In genomic region chr1:168585191-168585590, GRCh38 we compare ENCODE assay signal across 16 cellular contexts. TPM values are rescaled to one million over a fixed set of nuclear protein-coding genes. Genes with fewer than 3 reads are reported as not detected.
DNase-seq lines count a peak whose midpoint lies in the region; ATAC-seq and TF ChIP-seq lines count a peak whose summit lies in the region.
"Had no signal": no experiment of that assay in that cellular context is flagged by ENCODE, and none has a peak within 500 bp of the region (broad histone marks: within the 10 kb centered on the region; RNA-seq: fewer than 3 reads in every experiment).

No MANE protein-coding gene starts in this region.

- in situ Hi-C loops in gastrocnemius medialis (cut with MboI; ENCODE audit: low sequenced_read_pairs in 4 of 4) = loop anchor here in 2 of 4 donors (10.0 kb wide), 2 partner anchors 150 to 250 kb away; no protein-coding TSS in a partner anchor

- peaks cover 0 to 7% of the 10 kb centered on the region in 2 donors for H3K4me1 ChIP-seq in gastrocnemius medialis

- TF ChIP-seq POLR2A in gastrocnemius medialis (IDR thresholded peaks at IDR 0.05) = no peak

- H3K27ac Mint-ChIP-seq in natural killer cell treated with Interleukin-12 subunit alpha and Interleukin-12 subunit beta and Interleukin-15 and Interleukin-18, amount 100 ng/mL, for 72 hours = no peak overlapping the region
- H3K27ac Mint-ChIP-seq: activated T-helper 2 cell treated with anti-CD3 and anti-CD28 coated beads, Interferon-gamma antibody, Interleukin-2, Interleukin-4, amounts not matched to agents 10 μg/mL and 5 μg/mL and 100 μg/mL, durations not matched to agents 14 hours and 24 hours and 36 hours; T-cell had no signal

- peak; percentile 58 to 84 for ATAC-seq in gastrocnemius medialis
- ATAC-seq in natural killer cell treated with Interleukin-12 subunit alpha and Interleukin-12 subunit beta and Interleukin-15 and Interleukin-18, amount 100 ng/mL, for 72 hours = no peak
- ATAC-seq: esophagus mucosa, T-cell had no signal

- H3K27me3 ChIP-seq in gastrocnemius medialis = no peaks in the 10 kb centered on the region

- no peaks in the 10 kb centered on the region for H3K36me3 ChIP-seq in gastrocnemius medialis

- H3K4me3 ChIP-seq in gastrocnemius medialis = no peak overlapping the region

- H3K36me3 Mint-ChIP-seq in natural killer cell treated with Interleukin-12 subunit alpha and Interleukin-12 subunit beta and Interleukin-15 and Interleukin-18, amount 100 ng/mL, for 72 hours = peaks cover 5% of the 10 kb centered on the region
- H3K36me3 Mint-ChIP-seq: T-cell had no signal

- TF ChIP-seq CTCF in gastrocnemius medialis (IDR thresholded peaks at IDR 0.05 in 4 of 5, conservative IDR thresholded peaks at IDR 0.05 in 1 of 5) (no peak), GM10266 (IDR thresholded peaks at IDR 0.05; ENCODE audit: control insufficient read depth, insufficient read depth, low read depth, missing control alignments) (no peak)

- peaks cover 3% of the 10 kb centered on the region for H3K9me3 Mint-ChIP-seq in natural killer cell treated with Interleukin-12 subunit alpha and Interleukin-12 subunit beta and Interleukin-15 and Interleukin-18, amount 100 ng/mL, for 72 hours
- H3K9me3 Mint-ChIP-seq: central memory CD8-positive, alpha-beta T cell had no signal

- no peaks in the 10 kb centered on the region for H3K9me3 ChIP-seq in gastrocnemius medialis

- intact Hi-C loops in gastrocnemius medialis (cut with DNase I; ENCODE audit: low total_unique reads) = no loop called here

- peak; percentile 34 for DNase-seq in Daoy (ENCODE audit: low read depth)
- peak; percentile 68 for DNase-seq in RPMI7951 (ENCODE audit: low read depth)
- peak; percentile 26 for DNase-seq in dedifferentiated amniotic fluid mesenchymal stem cell (ENCODE audit: extremely low spot score)
- no peak for DNase-seq in gastrocnemius medialis
- DNase-seq in activated CD4-positive, alpha-beta T cell treated with anti-CD3 and anti-CD28 coated beads for 4 hours = no peak
- no peak for DNase-seq in natural killer cell treated with Interleukin-12 subunit alpha and Interleukin-12 subunit beta and Interleukin-15 and Interleukin-18, amount 100 ng/mL, for 72 hours (ENCODE audit: low spot score)
- DNase-seq in GM10266 (ENCODE audit: extremely low spot score) = no peak
- DNase-seq: Karpas-422; NCI-H2081 treated with DMSO at 0.1 percent for 48 hours; stimulated activated CD4-positive, alpha-beta T cell treated with anti-CD3 and anti-CD28 coated beads, Interleukin-4, amount 100 ng/mL, for 1 hour; stimulated activated naive CD4-positive, alpha-beta T cell treated with Interleukin-2 at 50 U/mL for 16 hours; T-cell had no signal

- no peaks in the 10 kb centered on the region for H3K27me3 Mint-ChIP-seq in natural killer cell treated with Interleukin-12 subunit alpha and Interleukin-12 subunit beta and Interleukin-15 and Interleukin-18, amount 100 ng/mL, for 72 hours
- H3K27me3 Mint-ChIP-seq: central memory CD8-positive, alpha-beta T cell; T-cell had no signal

- H3K4me3 Mint-ChIP-seq in natural killer cell treated with Interleukin-12 subunit alpha and Interleukin-12 subunit beta and Interleukin-15 and Interleukin-18, amount 100 ng/mL, for 72 hours = no peak overlapping the region
- H3K4me3 Mint-ChIP-seq: central memory CD8-positive, alpha-beta T cell; T-cell had no signal

- peaks cover 11% of the 10 kb centered on the region in 2 donors for H3K4me1 Mint-ChIP-seq in natural killer cell treated with Interleukin-12 subunit alpha and Interleukin-12 subunit beta and Interleukin-15 and Interleukin-18, amount 100 ng/mL, for 72 hours (ENCODE audit: low read depth in 2 of 2)
- H3K4me1 Mint-ChIP-seq: central memory CD8-positive, alpha-beta T cell; T-cell had no signal

- no peak overlapping the region for H3K27ac ChIP-seq in gastrocnemius medialis

RNA-seq across cellular contexts. Expression of gene XCL1, which starts 8.8 kb away (rescaled TPM):
- total RNA-seq in Daoy (2014; rRNA removed; shearing (Covaris generic)) = not detected in 2 replicates
- total RNA-seq in RPMI7951 (2014; rRNA removed; shearing (Covaris generic)) = not detected in 2 replicates
- total RNA-seq in gastrocnemius medialis = not detected
- total RNA-seq in natural killer cell treated with Interleukin-12 subunit alpha and Interleukin-12 subunit beta and Interleukin-15 and Interleukin-18, amount 100 ng/mL, for 72 hours = 1 to 10 TPM; 4.1 to 4.4 TPM
- total RNA-seq: esophagus mucosa, pulmonary artery endothelial cell had no signal

RNA-seq across cellular contexts. Expression of gene XCL2, which starts 41.4 kb away (rescaled TPM):
- not detected in 2 replicates for total RNA-seq in Daoy (2014; rRNA removed; shearing (Covaris generic))
- not detected in 2 replicates for total RNA-seq in RPMI7951 (2014; rRNA removed; shearing (Covaris generic))
- total RNA-seq in gastrocnemius medialis = 1 to 10 TPM in 1 of 4 donors, not detected in 3; 1.5 TPM
- 1 to 10 TPM; 2.7 TPM for total RNA-seq in natural killer cell treated with Interleukin-12 subunit alpha and Interleukin-12 subunit beta and Interleukin-15 and Interleukin-18, amount 100 ng/mL, for 72 hours
- total RNA-seq: esophagus mucosa, pulmonary artery endothelial cell had no signal

Comparison
In these comparisons a context has a peak if more than half of its experiments do, and no peak if none do; other contexts are left out.
1. DNase-seq: peak in Daoy (single experiment), RPMI7951 (single experiment) and dedifferentiated amniotic fluid mesenchymal stem cell (single experiment); none in gastrocnemius medialis (0 of 2), activated CD4-positive, alpha-beta T cell treated with anti-CD3 and anti-CD28 coated beads for 4 hours (0 of 2), natural killer cell treated with Interleukin-12 subunit alpha and Interleukin-12 subunit beta and Interleukin-15 and Interleukin-18, amount 100 ng/mL, for 72 hours (single experiment) and GM10266 (single experiment).
2. ATAC-seq: peak in gastrocnemius medialis (2 of 2); none in natural killer cell treated with Interleukin-12 subunit alpha and Interleukin-12 subunit beta and Interleukin-15 and Interleukin-18, amount 100 ng/mL, for 72 hours (0 of 2).